Comparison of ENCODE assay signal across 17 cellular contexts in the genomic region with DNA sequence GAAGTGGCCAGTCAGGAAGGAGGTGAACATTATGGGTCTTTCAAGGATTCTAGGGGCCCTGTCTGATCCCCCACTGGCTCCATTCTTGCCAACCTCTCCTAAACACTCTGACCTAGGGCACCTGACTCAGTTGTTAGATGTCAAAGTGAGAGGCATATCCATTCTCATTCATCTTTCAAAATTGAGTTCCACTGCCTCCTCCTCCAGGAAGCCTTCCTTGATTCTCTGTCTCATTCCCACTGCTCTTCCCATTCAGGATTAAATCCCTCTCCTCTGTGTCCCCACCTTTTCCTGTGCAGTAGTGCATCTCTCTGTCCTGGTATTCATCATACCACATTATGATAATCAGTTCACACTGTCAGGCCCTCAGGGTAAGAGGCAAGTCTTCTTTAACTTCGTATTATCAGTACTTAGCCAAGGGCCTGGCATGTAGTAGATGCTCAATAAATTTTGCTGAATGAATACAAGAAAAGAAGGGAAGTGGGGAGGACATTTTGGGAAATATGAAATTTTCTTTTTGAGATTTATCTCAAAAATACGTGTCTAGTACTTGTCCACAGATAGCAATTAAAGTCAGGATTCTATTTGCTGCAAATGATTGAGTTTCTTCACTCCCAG.
DNase-seq lines count a peak whose midpoint lies in the region; ATAC-seq and TF ChIP-seq lines count a peak whose summit lies in the region.
"Had no signal": no experiment of that assay in that cellular context is flagged by ENCODE, and none has a peak within 500 bp of the region (broad histone marks: within the 10 kb centered on the region; RNA-seq: fewer than 3 reads in every experiment).

No MANE protein-coding gene starts in this region.

- H3K9me3 Mint-ChIP-seq in T-helper 1 cell treated with Interleukin-12 subunit alpha and Interleukin-12 subunit beta and Interleukin-4 antibody, amounts not matched to agents 30 μg/mL and 1 μg/mL, for 36 hours: no peaks in the 10 kb centered on the region
- H3K9me3 Mint-ChIP-seq in stimulated activated naive CD8-positive, alpha-beta T cell treated with anti-CD3 and anti-CD28 coated beads, Interleukin-15, Interleukin-2, amounts not matched to agents 100 ng/mL and 50 ng/mL, for 24 hours: no peaks in the 10 kb centered on the region
- H3K9me3 Mint-ChIP-seq in stimulated activated naive CD8-positive, alpha-beta T cell treated with anti-CD3 and anti-CD28 coated beads, Interleukin-15, amount 100 ng/mL, for 72 hours: no peaks in the 10 kb centered on the region
- no peaks in the 10 kb centered on the region for H3K9me3 Mint-ChIP-seq in immature natural killer cell

- H3K9me3 ChIP-seq in uterus (no peaks in the 10 kb centered on the region), right lobe of liver (no peaks in the 10 kb centered on the region)
- H3K9me3 ChIP-seq: BLaER1 treated with 17β-estradiol and CSF1 and Interleukin-3, amounts not matched to agents 10 nM and 100 nM; HAP-1 had no signal

- H3K27ac Mint-ChIP-seq in T-helper 1 cell treated with Interleukin-12 subunit alpha and Interleukin-12 subunit beta and Interleukin-4 antibody, amounts not matched to agents 30 μg/mL and 1 μg/mL, for 36 hours: peak overlapping the region; percentile 53
- peak overlapping the region; percentile 32 for H3K27ac Mint-ChIP-seq in stimulated activated naive CD8-positive, alpha-beta T cell treated with anti-CD3 and anti-CD28 coated beads, Interleukin-15, Interleukin-2, amounts not matched to agents 100 ng/mL and 50 ng/mL, for 24 hours
- H3K27ac Mint-ChIP-seq in stimulated activated naive CD8-positive, alpha-beta T cell treated with anti-CD3 and anti-CD28 coated beads, Interleukin-15, amount 100 ng/mL, for 72 hours: no peak overlapping the region
- H3K27ac Mint-ChIP-seq in immature natural killer cell: peak overlapping the region in 4 of 6 donors; percentile 31 to 69 (median 64)

- no peak overlapping the region for H3K4me3 ChIP-seq in uterus
- H3K4me3 ChIP-seq in right lobe of liver: no peak overlapping the region
- H3K4me3 ChIP-seq: BLaER1 treated with 17β-estradiol and CSF1 and Interleukin-3, amounts not matched to agents 10 nM and 100 nM; HAP-1 had no signal

- H3K27ac ChIP-seq in uterus: peak overlapping the region; percentile 86 to 87
- H3K27ac ChIP-seq in right lobe of liver: no peak overlapping the region
- H3K27ac ChIP-seq: BLaER1 treated with 17β-estradiol and CSF1 and Interleukin-3, amounts not matched to agents 10 nM and 100 nM had no signal

- H3K4me3 Mint-ChIP-seq in T-helper 1 cell treated with Interleukin-12 subunit alpha and Interleukin-12 subunit beta and Interleukin-4 antibody, amounts not matched to agents 30 μg/mL and 1 μg/mL, for 36 hours: no peak overlapping the region
- H3K4me3 Mint-ChIP-seq in stimulated activated naive CD8-positive, alpha-beta T cell treated with anti-CD3 and anti-CD28 coated beads, Interleukin-15, Interleukin-2, amounts not matched to agents 100 ng/mL and 50 ng/mL, for 24 hours: no peak overlapping the region
- no peak overlapping the region for H3K4me3 Mint-ChIP-seq in stimulated activated naive CD8-positive, alpha-beta T cell treated with anti-CD3 and anti-CD28 coated beads, Interleukin-15, amount 100 ng/mL, for 72 hours
- peak overlapping the region in 2 of 5 donors; percentile 36 to 61 for H3K4me3 Mint-ChIP-seq in immature natural killer cell

- ATAC-seq in stimulated activated naive CD8-positive, alpha-beta T cell treated with anti-CD3 and anti-CD28 coated beads, Interleukin-15, amount 100 ng/mL, for 72 hours: no peak
- no peak for ATAC-seq in right lobe of liver
- ATAC-seq: Panc1 had no signal

- TF ChIP-seq CTCF in uterus (IDR thresholded peaks at IDR 0.05) (no peak), right lobe of liver (IDR thresholded peaks at IDR 0.05) (no peak)

- WGBS in right lobe of liver (ENCODE audit: insufficient coverage, low coverage, low lambda C conversion rate, missing lambda C conversion rate): 55% methylated on average over 2 of the region's 2 CpGs

- peaks cover 4% of the 10 kb centered on the region for H3K36me3 Mint-ChIP-seq in T-helper 1 cell treated with Interleukin-12 subunit alpha and Interleukin-12 subunit beta and Interleukin-4 antibody, amounts not matched to agents 30 μg/mL and 1 μg/mL, for 36 hours (ENCODE audit: low read depth)
- H3K36me3 Mint-ChIP-seq in stimulated activated naive CD8-positive, alpha-beta T cell treated with anti-CD3 and anti-CD28 coated beads, Interleukin-15, Interleukin-2, amounts not matched to agents 100 ng/mL and 50 ng/mL, for 24 hours (ENCODE audit: low read depth): no peaks in the 10 kb centered on the region
- no peaks in the 10 kb centered on the region for H3K36me3 Mint-ChIP-seq in immature natural killer cell

- no peaks in the 10 kb centered on the region for H3K27me3 ChIP-seq in uterus
- no peaks in the 10 kb centered on the region for H3K27me3 ChIP-seq in right lobe of liver
- H3K27me3 ChIP-seq: BLaER1 treated with 17β-estradiol and CSF1 and Interleukin-3, amounts not matched to agents 10 nM and 100 nM had no signal

- H3K27me3 Mint-ChIP-seq in T-helper 1 cell treated with Interleukin-12 subunit alpha and Interleukin-12 subunit beta and Interleukin-4 antibody, amounts not matched to agents 30 μg/mL and 1 μg/mL, for 36 hours (ENCODE audit: low read depth): peaks cover 7% of the 10 kb centered on the region
- H3K27me3 Mint-ChIP-seq in stimulated activated naive CD8-positive, alpha-beta T cell treated with anti-CD3 and anti-CD28 coated beads, Interleukin-15, Interleukin-2, amounts not matched to agents 100 ng/mL and 50 ng/mL, for 24 hours: no peaks in the 10 kb centered on the region
- no peaks in the 10 kb centered on the region for H3K27me3 Mint-ChIP-seq in stimulated activated naive CD8-positive, alpha-beta T cell treated with anti-CD3 and anti-CD28 coated beads, Interleukin-15, amount 100 ng/mL, for 72 hours
- peaks cover 0 to 12% (median 3%) of the 10 kb centered on the region in 3 donors for H3K27me3 Mint-ChIP-seq in immature natural killer cell (ENCODE audit: low read depth in 3 of 3)

- no peaks in the 10 kb centered on the region for H3K36me3 ChIP-seq in uterus
- no peaks in the 10 kb centered on the region for H3K36me3 ChIP-seq in right lobe of liver
- H3K36me3 ChIP-seq: BLaER1 treated with 17β-estradiol and CSF1 and Interleukin-3, amounts not matched to agents 10 nM and 100 nM; HAP-1 had no signal

- intact Hi-C loops in uterus (cut with DNase I; ENCODE audit: low total_unique reads) (no loop called here), right lobe of liver (cut with DNase I) (no loop called here)

- no peak for DNase-seq in T-helper 1 cell
- DNase-seq in stimulated activated naive CD8-positive, alpha-beta T cell treated with anti-CD3 and anti-CD28 coated beads, Interleukin-15, amount 100 ng/mL, for 72 hours: no peak
- DNase-seq in immature natural killer cell: no peak
- DNase-seq in uterus: no peak
- DNase-seq in putamen (ENCODE audit: low spot score): no peak
- no peak for DNase-seq in right lobe of liver
- DNase-seq: 8988T, Calu3, Kasumi-1, NCI-H1930, NCI-H2171, NCI-H774 had no signal

- H3K4me1 ChIP-seq in uterus: no peaks in the 10 kb centered on the region
- H3K4me1 ChIP-seq in right lobe of liver: no peaks in the 10 kb centered on the region
- H3K4me1 ChIP-seq: HAP-1 had no signal

- TF ChIP-seq POLR2A in uterus (IDR thresholded peaks at IDR 0.05) (no peak), right lobe of liver (IDR thresholded peaks at IDR 0.05) (no peak)

- H3K4me1 Mint-ChIP-seq in T-helper 1 cell treated with Interleukin-12 subunit alpha and Interleukin-12 subunit beta and Interleukin-4 antibody, amounts not matched to agents 30 μg/mL and 1 μg/mL, for 36 hours (ENCODE audit: low read depth): peaks cover 33% of the 10 kb centered on the region
- H3K4me1 Mint-ChIP-seq in stimulated activated naive CD8-positive, alpha-beta T cell treated with anti-CD3 and anti-CD28 coated beads, Interleukin-15, Interleukin-2, amounts not matched to agents 100 ng/mL and 50 ng/mL, for 24 hours (ENCODE audit: low read depth): peaks cover 45% of the 10 kb centered on the region
- H3K4me1 Mint-ChIP-seq in stimulated activated naive CD8-positive, alpha-beta T cell treated with anti-CD3 and anti-CD28 coated beads, Interleukin-15, amount 100 ng/mL, for 72 hours: peaks cover 38% of the 10 kb centered on the region
- peaks cover 30 to 41% of the 10 kb centered on the region in 2 donors for H3K4me1 Mint-ChIP-seq in immature natural killer cell

Comparison
In these comparisons a context has a peak if more than half of its experiments do, and no peak if none do; other contexts are left out.
1. H3K27ac Mint-ChIP-seq: peak in T-helper 1 cell treated with Interleukin-12 subunit alpha and Interleukin-12 subunit beta and Interleukin-4 antibody, amounts not matched to agents 30 μg/mL and 1 μg/mL, for 36 hours (single experiment), stimulated activated naive CD8-positive, alpha-beta T cell treated with anti-CD3 and anti-CD28 coated beads, Interleukin-15, Interleukin-2, amounts not matched to agents 100 ng/mL and 50 ng/mL, for 24 hours (single experiment) and immature natural killer cell (4 of 6); none in stimulated activated naive CD8-positive, alpha-beta T cell treated with anti-CD3 and anti-CD28 coated beads, Interleukin-15, amount 100 ng/mL, for 72 hours (0 of 2).
2. H3K27ac ChIP-seq: peak in uterus (2 of 2); none in right lobe of liver (0 of 3).